In the genomic region with DNA sequence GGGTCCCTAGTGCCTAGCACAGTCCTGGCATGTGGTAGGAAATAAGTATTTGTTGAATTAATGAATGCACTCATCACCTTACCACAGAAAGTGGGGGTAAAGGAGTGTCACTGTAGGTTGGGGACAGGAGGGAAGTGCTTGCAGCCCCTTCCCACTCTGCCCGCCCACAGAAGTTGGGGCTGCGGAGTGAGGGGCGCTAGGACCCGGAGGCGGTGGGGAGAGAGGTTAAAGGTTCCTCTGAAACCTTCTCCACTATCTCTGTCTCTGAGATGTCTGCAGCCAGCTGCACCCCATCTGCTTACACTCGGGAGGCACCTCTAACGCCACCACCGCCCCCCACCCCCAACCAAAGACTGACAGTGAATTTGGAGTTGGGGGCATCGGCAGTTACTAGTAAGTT, we compare ENCODE assay signal across 14 cellular contexts. TPM values are rescaled to one million over a fixed set of nuclear protein-coding genes. Genes with fewer than 3 reads are reported as not detected.
DNase-seq lines count a peak whose midpoint lies in the region; ATAC-seq and TF ChIP-seq lines count a peak whose summit lies in the region.
"Had no signal": no experiment of that assay in that cellular context is flagged by ENCODE, and none has a peak within 500 bp of the region (broad histone marks: within the 10 kb centered on the region; RNA-seq: fewer than 3 reads in every experiment).

No MANE protein-coding gene starts in this region.

- H3K4me1 ChIP-seq in hepatocyte (ENCODE audit: insufficient read depth) (peaks cover 46% of the 10 kb centered on the region), smooth muscle cell (ENCODE audit: low read depth) (peaks cover 18% of the 10 kb centered on the region)
- H3K4me1 ChIP-seq: foreskin keratinocyte had no signal

- H3K79me2 ChIP-seq in hepatocyte = no peaks in the 10 kb centered on the region
- H3K79me2 ChIP-seq in smooth muscle cell (ENCODE audit: low read depth) = no peaks in the 10 kb centered on the region

- H3K4me2 ChIP-seq in hepatocyte (peak overlapping the region; percentile 95), smooth muscle cell (peak overlapping the region; percentile 85)

- TF ChIP-seq CTCF in hepatocyte (IDR thresholded peaks at IDR 0.05; ENCODE audit: poor library complexity) = no peak
- TF ChIP-seq CTCF in smooth muscle cell (IDR thresholded peaks at IDR 0.05; ENCODE audit: borderline replicate concordance, insufficient read depth, poor library complexity, severe bottlenecking) = no peak

- no peak for DNase-seq in activated T-cell treated with anti-CD3 and anti-CD28 coated beads, Interleukin-2, amount 50 U/mL, for 72 hours
- no peak for DNase-seq in activated T-cell treated with anti-CD3 and anti-CD28 coated beads, Interleukin-2, amount 50 U/mL, for 1 hour
- DNase-seq in T-helper 17 cell = no peak
- no peak for DNase-seq in hepatocyte (ENCODE audit: low spot score)
- no peak for DNase-seq in smooth muscle cell (lab: John Stamatoyannopoulos, UW; ENCODE audit: unreplicated experiment)
- DNase-seq in NCI-H128 (lab: John Stamatoyannopoulos, UW; ENCODE audit: unreplicated experiment) = no peak
- DNase-seq: activated CD4-positive, alpha-beta T cell treated with anti-CD3 and anti-CD28 coated beads for 1 hour; amniotic stem cell; EL; foreskin keratinocyte; left cardiac atrium had no signal

- no peaks in the 10 kb centered on the region for H3K36me3 ChIP-seq in hepatocyte (replicated peaks; ENCODE audit: insufficient read depth, low read depth)
- no peaks in the 10 kb centered on the region for H3K36me3 ChIP-seq in smooth muscle cell (ENCODE audit: low read depth)

- no peaks in the 10 kb centered on the region for H3K9me2 ChIP-seq in hepatocyte (replicated peaks; ENCODE audit: insufficient read depth)

- H4K20me1 ChIP-seq in hepatocyte (ENCODE audit: insufficient read depth, poor library complexity, severe bottlenecking) (no peaks in the 10 kb centered on the region), smooth muscle cell (ENCODE audit: low read depth) (no peaks in the 10 kb centered on the region)

- H3F3A ChIP-seq in smooth muscle cell (ENCODE audit: low read depth) = no peaks in the 10 kb centered on the region

- H3K36me3 Mint-ChIP-seq in activated T-cell treated with anti-CD3 and anti-CD28 coated beads, Interleukin-2, amount 50 U/mL, for 72 hours (ENCODE audit: insufficient read depth in 2 of 2) = no peaks in the 10 kb centered on the region
- H3K36me3 Mint-ChIP-seq in T-helper 17 cell (ENCODE audit: low read depth) = peaks cover 8% of the 10 kb centered on the region

- peaks cover 52% of the 10 kb centered on the region for H3K27me3 Mint-ChIP-seq in activated T-cell treated with anti-CD3 and anti-CD28 coated beads, Interleukin-2, amount 50 U/mL, for 72 hours (ENCODE audit: low read depth)
- peaks cover 42% of the 10 kb centered on the region for H3K27me3 Mint-ChIP-seq in T-helper 17 cell

- peak overlapping the region; percentile 75 to 80 for H3K4me3 Mint-ChIP-seq in activated T-cell treated with anti-CD3 and anti-CD28 coated beads, Interleukin-2, amount 50 U/mL, for 72 hours
- peak overlapping the region; percentile 90 for H3K4me3 Mint-ChIP-seq in T-helper 17 cell

- H3K27me3 ChIP-seq in hepatocyte (peaks cover 69% of the 10 kb centered on the region), smooth muscle cell (ENCODE audit: low read depth) (peaks cover 71% of the 10 kb centered on the region)

- no peaks in the 10 kb centered on the region for H3K9me3 Mint-ChIP-seq in activated T-cell treated with anti-CD3 and anti-CD28 coated beads, Interleukin-2, amount 50 U/mL, for 72 hours

- H3K9ac ChIP-seq in smooth muscle cell (ENCODE audit: low read depth) = no peak overlapping the region

- WGBS in hepatocyte (ENCODE audit: low lambda C conversion rate, missing lambda C conversion rate) = 88% methylated on average over 6 of the region's 9 CpGs
- WGBS in smooth muscle cell (ENCODE audit: low lambda C conversion rate) = 59% methylated on average over 9 of the region's 9 CpGs

- H3K27ac ChIP-seq in hepatocyte (no peak overlapping the region), smooth muscle cell (ENCODE audit: low read depth) (no peak overlapping the region)
- H3K27ac ChIP-seq: foreskin keratinocyte had no signal

- peak overlapping the region; percentile 67 for H3K4me3 ChIP-seq in hepatocyte
- no peak overlapping the region for H3K4me3 ChIP-seq in smooth muscle cell

- H3K27ac Mint-ChIP-seq in activated T-cell treated with anti-CD3 and anti-CD28 coated beads, Interleukin-2, amount 50 U/mL, for 72 hours = no peak overlapping the region
- H3K27ac Mint-ChIP-seq in T-helper 17 cell = no peak overlapping the region

- H3K4me1 Mint-ChIP-seq in activated T-cell treated with anti-CD3 and anti-CD28 coated beads, Interleukin-2, amount 50 U/mL, for 72 hours (ENCODE audit: low read depth) = no peaks in the 10 kb centered on the region
- H3K4me1 Mint-ChIP-seq in T-helper 17 cell = peaks cover 11% of the 10 kb centered on the region

- H3K9me3 ChIP-seq in T-helper 17 cell (ENCODE audit: control insufficient read depth, low read length, poor library complexity, severe bottlenecking) (no peaks in the 10 kb centered on the region), hepatocyte (ENCODE audit: low read depth) (no peaks in the 10 kb centered on the region), smooth muscle cell (replicated peaks; ENCODE audit: low read depth) (no peaks in the 10 kb centered on the region)

- no peak overlapping the region for H2AFZ ChIP-seq in hepatocyte
- no peak overlapping the region for H2AFZ ChIP-seq in smooth muscle cell (ENCODE audit: low read depth)

- no peak for ATAC-seq in activated T-cell treated with anti-CD3 and anti-CD28 coated beads, Interleukin-2, amount 50 U/mL, for 72 hours (replicated peaks in 1 of 2)
- ATAC-seq in T-helper 17 cell (no peak), GM19324 (IDR thresholded peaks at IDR 0.05; ENCODE audit: low FRiP score, unreplicated experiment) (no peak), GM19467 (IDR thresholded peaks at IDR 0.05; ENCODE audit: unreplicated experiment) (no peak)
- ATAC-seq: Right ventricle myocardium inferior had no signal

RNA-seq across cellular contexts. Expression of gene WNT2B, which starts 1.4 kb away (rescaled TPM):
- under 1 TPM; 0.29 to 0.53 TPM for total RNA-seq in activated T-cell treated with anti-CD3 and anti-CD28 coated beads, Interleukin-2, amount 50 U/mL, for 72 hours
- total RNA-seq in T-helper 17 cell (under 1 TPM; 0.13 to 0.37 TPM), hepatocyte (2.4 and 2.7 TPM in 2 replicates), smooth muscle cell (1.8 and 3.5 TPM in 2 replicates)
- polyA plus RNA-seq in hepatocyte (3.7 and 3.8 TPM in 2 replicates), smooth muscle cell (0.41 and 1.3 TPM in 2 replicates)
